In genomic region chr16:30893744-30894539, GRCh38 we compare ENCODE assay signal across 1 cellular context.
TF ChIP-seq lines count a peak whose summit lies in the region.

TSS of gene BCL7C (minus strand) at chr16:30894077. CDS start at chr16:30893944, 133 bp downstream.

TF ChIP-seq in WTC11, 78 proteins besides CTCF, POLR2A, EP300 and RAD21 (continued from another document):
- TF ChIP-seq ZNF532 (CRISPR knock-in tag; IDR thresholded peaks at IDR 0.05; ENCODE audit: borderline replicate concordance) = no peak
- no peak for TF ChIP-seq CREB1 (CRISPR knock-in tag; IDR thresholded peaks at IDR 0.05)
- peak; percentile 92; the same call in 1 of the 2 replicates for TF ChIP-seq FOXP1 (CRISPR knock-in tag; IDR thresholded peaks at IDR 0.05; ENCODE audit: borderline replicate concordance)
- peak; percentile 51; the same call in 1 of the 2 replicates for TF ChIP-seq IRF2 (CRISPR knock-in tag; IDR thresholded peaks at IDR 0.05; ENCODE audit: borderline replicate concordance, low read depth)
- TF ChIP-seq FOXJ3 (CRISPR knock-in tag; IDR thresholded peaks at IDR 0.05; ENCODE audit: borderline replicate concordance) = no peak
- TF ChIP-seq TEAD1 (CRISPR knock-in tag; IDR thresholded peaks at IDR 0.05) = no peak
- TF ChIP-seq ZNF263 (CRISPR knock-in tag; IDR thresholded peaks at IDR 0.05; ENCODE audit: low read depth) = no peak
- TF ChIP-seq NFATC4 (CRISPR knock-in tag; IDR thresholded peaks at IDR 0.05) = no peak
- peak; percentile 58; the same call in 1 of the 2 replicates for TF ChIP-seq USF1 (CRISPR knock-in tag; IDR thresholded peaks at IDR 0.05)
- TF ChIP-seq E2F5 (CRISPR knock-in tag; IDR thresholded peaks at IDR 0.05) = no peak; the same call in 1 of the 2 replicates
- TF ChIP-seq ATF3 (CRISPR knock-in tag; conservative IDR thresholded peaks at IDR 0.05) = peak; percentile 78; the same call in 1 of the 2 replicates
- no peak for TF ChIP-seq SMAD4 (CRISPR knock-in tag; IDR thresholded peaks at IDR 0.05)
- TF ChIP-seq ZNF232 (CRISPR knock-in tag; IDR thresholded peaks at IDR 0.05) = no peak
- TF ChIP-seq SMAD3 (CRISPR knock-in tag; IDR thresholded peaks at IDR 0.05; ENCODE audit: borderline replicate concordance) = no peak
- no peak for TF ChIP-seq ZSCAN18 (CRISPR knock-in tag; IDR thresholded peaks at IDR 0.05)
- no peak for TF ChIP-seq GRHL2 (CRISPR knock-in tag; IDR thresholded peaks at IDR 0.05; ENCODE audit: insufficient replicate concordance, severe bottlenecking)
- no peak; the same call in 1 of the 2 replicates for TF ChIP-seq ZBTB21 (CRISPR knock-in tag; IDR thresholded peaks at IDR 0.05; ENCODE audit: borderline replicate concordance)
- no peak for TF ChIP-seq MXD4 (CRISPR knock-in tag; IDR thresholded peaks at IDR 0.05; ENCODE audit: borderline replicate concordance)
